8 cellular contexts compared by ENCODE assay signal in genomic region chr18:76801567-76802505, GRCh38. TPM values are rescaled to one million over a fixed set of nuclear protein-coding genes. Genes with fewer than 3 reads are reported as not detected.
DNase-seq lines count a peak whose midpoint lies in the region; ATAC-seq, FAIRE-seq and TF ChIP-seq lines count a peak whose summit lies in the region.

No MANE protein-coding gene starts in this region.

- FAIRE-seq in frontal cortex (lab: Jason Lieb, UNC): no peak

- peak; percentile 84 for TF ChIP-seq CTCF in GM20000 (IDR thresholded peaks at IDR 0.05; ENCODE audit: extremely low read depth, missing control alignments)
- peak in 1 of 3 donors; percentile 10 for TF ChIP-seq CTCF in omental fat pad (IDR thresholded peaks at IDR 0.05)

- DNase-seq in DMS53 treated with DMSO at 0.1 percent for 48 hours (lab: John Stamatoyannopoulos, UW; ENCODE audit: unreplicated experiment): peak; percentile 69
- peak; percentile 89 for DNase-seq in GM20000 (ENCODE audit: low spot score)
- DNase-seq in activated gamma-delta T cell (lab: John Stamatoyannopoulos, UW): peak; percentile 18
- peak; percentile 61 to 81 for DNase-seq in frontal cortex (ENCODE audit: low spot score in 2 of 2)
- no peak for DNase-seq in omental fat pad (ENCODE audit: low spot score)
- DNase-seq in OCI-M2 (lab: John Stamatoyannopoulos, UW; ENCODE audit: unreplicated experiment): no peak

- ATAC-seq in HG03521 (IDR thresholded peaks at IDR 0.05; ENCODE audit: unreplicated experiment): peak; percentile 96
- peak; percentile 87 for ATAC-seq in omental fat pad (ENCODE audit: low FRiP score)

TF ChIP-seq in PFSK-1, 5 proteins besides CTCF, POLR2A, EP300 and RAD21:
- TF ChIP-seq POLR2AphosphoS5 (IDR thresholded peaks at IDR 0.05; ENCODE audit: low read depth, low read length) (no peak), REST (IDR thresholded peaks at IDR 0.05; ENCODE audit: insufficient read depth in 1 of 2, low read depth in 2 of 2, low read length in 2 of 2) (peak in 1 of 2 experiments; percentile 68; a peak in 1 of 4 replicates), FOXP2 (optimal IDR thresholded peaks at IDR 0.05; ENCODE audit: borderline replicate concordance, extremely low read depth, extremely low read length, insufficient read depth) (peak; percentile 67), SIN3A (IDR thresholded peaks at IDR 0.05; ENCODE audit: borderline replicate concordance, insufficient read depth, low read length) (no peak), TAF1 (IDR thresholded peaks at IDR 0.05; ENCODE audit: borderline replicate concordance, insufficient read depth, low read length) (no peak)

RNA-seq across cellular contexts. Expression of gene ZNF236, which starts 20.5 kb away (rescaled TPM):
- polyA plus RNA-seq in PFSK-1 (2012; ENCODE audit: insufficient read length, low read depth): 8.7 TPM
- total RNA-seq in frontal cortex (31.0 TPM), omental fat pad (10 to 100 TPM; 14.3 to 18.0 (median 17.0) TPM)

Comparison
In these comparisons a context has a peak if more than half of its experiments do, and no peak if none do; other contexts are left out.
1. DNase-seq: peak in DMS53 treated with DMSO at 0.1 percent for 48 hours (single experiment), GM20000 (single experiment), activated gamma-delta T cell (single experiment) and frontal cortex (2 of 2); none in omental fat pad (single experiment) and OCI-M2 (single experiment).